Comparison of ENCODE assay signal across 10 cellular contexts in the genomic region with DNA sequence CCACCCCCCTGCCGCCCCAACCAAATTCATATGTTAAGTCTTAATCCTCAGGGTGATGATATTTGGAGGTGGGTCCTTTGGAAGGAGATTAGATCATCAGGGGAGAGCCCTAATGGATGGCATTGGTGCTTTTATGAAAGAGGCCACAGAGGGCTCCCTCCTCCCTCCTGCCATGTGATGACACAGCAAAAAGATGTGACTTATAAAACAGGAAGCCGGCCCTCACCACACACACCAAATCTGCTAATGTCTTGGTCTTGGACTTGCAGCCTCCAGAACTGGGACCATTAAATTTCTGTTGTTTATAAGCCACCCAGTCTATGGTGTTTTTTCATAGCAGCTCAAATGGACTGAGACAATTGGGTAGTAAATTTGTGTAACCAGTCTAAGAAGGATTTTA.
DNase-seq lines count a peak whose midpoint lies in the region; ATAC-seq lines count a peak whose summit lies in the region.
"Had no signal": no experiment of that assay in that cellular context is flagged by ENCODE, and none has a peak within 500 bp of the region (broad histone marks: within the 10 kb centered on the region; RNA-seq: fewer than 3 reads in every experiment).

No MANE protein-coding gene starts in this region.

- no peaks in the 10 kb centered on the region for H3K27me3 ChIP-seq in adipocyte (replicated peaks; ENCODE audit: control insufficient read depth, insufficient read depth, low read length)
- H3K27me3 ChIP-seq: BLaER1 treated with 17β-estradiol and CSF1 and Interleukin-3, amounts not matched to agents 10 nM and 100 nM had no signal

- ATAC-seq in GM21423 (IDR thresholded peaks at IDR 0.05; ENCODE audit: unreplicated experiment) (no peak), GM21529 (IDR thresholded peaks at IDR 0.05; ENCODE audit: unreplicated experiment) (no peak)

- no peaks in the 10 kb centered on the region for H3K4me1 ChIP-seq in adipocyte (ENCODE audit: control insufficient read depth, insufficient read depth, low read length)

- H3K36me3 ChIP-seq in adipocyte (ENCODE audit: control insufficient read depth, insufficient read depth, low read length, severe bottlenecking): no peaks in the 10 kb centered on the region
- H3K36me3 ChIP-seq: BLaER1 treated with 17β-estradiol and CSF1 and Interleukin-3, amounts not matched to agents 10 nM and 100 nM had no signal

- no peaks in the 10 kb centered on the region for H3K9me3 ChIP-seq in adipocyte (ENCODE audit: control insufficient read depth, low read length)
- H3K9me3 ChIP-seq: BLaER1 treated with 17β-estradiol and CSF1 and Interleukin-3, amounts not matched to agents 10 nM and 100 nM had no signal

- H3K9ac ChIP-seq in adipocyte (ENCODE audit: low read length): no peak overlapping the region
- H3K9ac ChIP-seq: BLaER1 treated with 17β-estradiol and CSF1 and Interleukin-3, amounts not matched to agents 10 nM and 100 nM had no signal

- peak; percentile 29 for DNase-seq in activated CD4-positive, alpha-beta T cell treated with anti-CD3 and anti-CD28 coated beads for 48 hours
- no peak for DNase-seq in activated CD4-positive, alpha-beta T cell treated with anti-CD3 and anti-CD28 coated beads, Interleukin-2, amount 50 U/mL, for 48 hours
- peak; percentile 78 for DNase-seq in M059J (ENCODE audit: low read depth)
- DNase-seq in adipocyte (ENCODE audit: low read depth): peak; percentile 24
- DNase-seq in non-pigmented ciliary epithelial cell (ENCODE audit: low read depth): peak; percentile 10
- no peak for DNase-seq in 8988T
- DNase-seq: cerebellar nuclear complex had no signal

- no peak overlapping the region for H3K4me3 ChIP-seq in adipocyte (ENCODE audit: low read length)
- H3K4me3 ChIP-seq: BLaER1 treated with 17β-estradiol and CSF1 and Interleukin-3, amounts not matched to agents 10 nM and 100 nM had no signal

Comparison
In these comparisons a context has a peak if more than half of its experiments do, and no peak if none do; other contexts are left out.
1. DNase-seq: peak in activated CD4-positive, alpha-beta T cell treated with anti-CD3 and anti-CD28 coated beads for 48 hours (single experiment), M059J (single experiment), adipocyte (single experiment) and non-pigmented ciliary epithelial cell (single experiment); none in activated CD4-positive, alpha-beta T cell treated with anti-CD3 and anti-CD28 coated beads, Interleukin-2, amount 50 U/mL, for 48 hours (0 of 2) and 8988T (single experiment).